ENCODE assay signal across 1 cellular context in genomic region chr6:11575408-11576033, GRCh38.
A peak's percentile ranks its signal among the peaks of the same experiment; 100 is the strongest.
TF ChIP-seq lines count a peak whose summit lies in the region.

No MANE protein-coding gene starts in this region.

TF ChIP-seq in HepG2, 621 proteins besides CTCF, POLR2A, EP300 and RAD21 (continued from another document):
- no peak for TF ChIP-seq CSRNP2 (CRISPR knock-in tag; conservative IDR thresholded peaks at IDR 0.05; ENCODE audit: low read depth)
- no peak for TF ChIP-seq PHF8 (CRISPR knock-in tag; IDR thresholded peaks at IDR 0.05)
- no peak for TF ChIP-seq ZSCAN5A (CRISPR knock-in tag; IDR thresholded peaks at IDR 0.05; ENCODE audit: borderline replicate concordance)
- TF ChIP-seq SKI (IDR thresholded peaks at IDR 0.05; ENCODE audit: partially characterized antibody): no peak
- TF ChIP-seq ZNF383 (CRISPR knock-in tag; IDR thresholded peaks at IDR 0.05; ENCODE audit: borderline replicate concordance): no peak
- no peak for TF ChIP-seq ZBTB8A (CRISPR knock-in tag; IDR thresholded peaks at IDR 0.05; ENCODE audit: borderline replicate concordance, low read depth)
- TF ChIP-seq U2AF1 (optimal IDR thresholded peaks at IDR 0.05; ENCODE audit: low read depth, low read length): no peak
- peak; percentile 56; the same call in 1 of the 2 replicates for TF ChIP-seq SAP130 (CRISPR knock-in tag; IDR thresholded peaks at IDR 0.05; ENCODE audit: low read depth)
- TF ChIP-seq FOXM1 (CRISPR knock-in tag; IDR thresholded peaks at IDR 0.05): no peak
- no peak for TF ChIP-seq ZEB1 (IDR thresholded peaks at IDR 0.05; ENCODE audit: insufficient replicate concordance, low read depth)
- no peak for TF ChIP-seq NCOR1 (IDR thresholded peaks at IDR 0.05; ENCODE audit: borderline replicate concordance, low read length)
- TF ChIP-seq CHCHD3 (CRISPR knock-in tag; IDR thresholded peaks at IDR 0.05): no peak
- TF ChIP-seq ZNF564 (CRISPR knock-in tag; IDR thresholded peaks at IDR 0.05): no peak
- TF ChIP-seq FOXA1 (IDR thresholded peaks at IDR 0.05): no peak
- peak; percentile 57 for TF ChIP-seq FOXA1 (CRISPR knock-in tag; IDR thresholded peaks at IDR 0.05)
- no peak for TF ChIP-seq PLSCR1 (CRISPR knock-in tag; IDR thresholded peaks at IDR 0.05; ENCODE audit: borderline replicate concordance)
- TF ChIP-seq CENPT (CRISPR knock-in tag; IDR thresholded peaks at IDR 0.05; ENCODE audit: low read depth): no peak
- TF ChIP-seq ELF1 (CRISPR knock-in tag; IDR thresholded peaks at IDR 0.05): 0 out of 2 replicates have a peak, but pooled peaks have one; percentile 41
- TF ChIP-seq ZNF136 (CRISPR knock-in tag; IDR thresholded peaks at IDR 0.05; ENCODE audit: low read depth): 0 out of 2 replicates have a peak, but pooled peaks have one; percentile 49
- no peak for TF ChIP-seq DPF2 (CRISPR knock-in tag; IDR thresholded peaks at IDR 0.05; ENCODE audit: borderline replicate concordance, low read depth)
- TF ChIP-seq ZSCAN30 (CRISPR knock-in tag; IDR thresholded peaks at IDR 0.05): no peak
- TF ChIP-seq POLR2AphosphoS5 (IDR thresholded peaks at IDR 0.05; ENCODE audit: low read depth, low read length): no peak
- TF ChIP-seq ZNF260 (CRISPR knock-in tag; IDR thresholded peaks at IDR 0.05; ENCODE audit: borderline replicate concordance, low read depth): no peak
